24 cellular contexts compared by ENCODE assay signal in genomic region chr13:23183292-23183691, GRCh38. TPM values are rescaled to one million over a fixed set of nuclear protein-coding genes. Genes with fewer than 3 reads are reported as not detected.
"Had no signal": no experiment of that assay in that cellular context is flagged by ENCODE, and none has a peak within 500 bp of the region (broad histone marks: within the 10 kb centered on the region; RNA-seq: fewer than 3 reads in every experiment).

No MANE protein-coding gene starts in this region.

- H3K36me3 ChIP-seq: colonic mucosa, esophagus squamous epithelium, lower lobe of right lung, neutrophil, right lobe of liver, stomach, thoracic aorta, transverse colon had no signal

- H3K36me3 Mint-ChIP-seq: memory B cell; naive thymus-derived CD4-positive, alpha-beta T cell had no signal

- H3K4me3 Mint-ChIP-seq: memory B cell; naive thymus-derived CD4-positive, alpha-beta T cell had no signal

- H3K27ac ChIP-seq: colonic mucosa, esophagus squamous epithelium, lower lobe of right lung, neutrophil, right lobe of liver, skin epidermis, stomach, thoracic aorta, transverse colon had no signal

- H3K4me3 ChIP-seq: colonic mucosa, esophagus squamous epithelium, lower lobe of right lung, right lobe of liver, skin epidermis, stomach, thoracic aorta, transverse colon had no signal

- H3K27me3 ChIP-seq: colonic mucosa, esophagus squamous epithelium, right lobe of liver, stomach, transverse colon had no signal

- DNase-seq: colonic mucosa; dermis blood vessel endothelial cell; esophagus squamous epithelium; foreskin fibroblast; hypothalamus; kidney glomerular epithelial cell; lower lobe of right lung; midbrain; naive thymus-derived CD4-positive, alpha-beta T cell; posterior cingulate gyrus; right lobe of liver; stimulated activated CD4-positive, alpha-beta T cell treated with anti-CD3 and anti-CD28 coated beads, Interleukin-2, amount 100 ng/mL, for 24 hours; stimulated activated CD4-positive, alpha-beta T cell treated with anti-CD3 and anti-CD28 coated beads, Interleukin-4, amount 100 ng/mL, for 4 hours; stimulated activated naive CD4-positive, alpha-beta T cell; stomach; substantia nigra; transverse colon had no signal

- ATAC-seq: left lobe of liver; lower lobe of right lung; naive thymus-derived CD4-positive, alpha-beta T cell; right lobe of liver had no signal

- H3K4me1 ChIP-seq: colonic mucosa, esophagus squamous epithelium, lower lobe of right lung, right lobe of liver, stomach, transverse colon had no signal

- H3K9me3 ChIP-seq: colonic mucosa, esophagus squamous epithelium, lower lobe of right lung, neutrophil, right lobe of liver, stomach, thoracic aorta, transverse colon had no signal

- H3K4me1 Mint-ChIP-seq: memory B cell; naive thymus-derived CD4-positive, alpha-beta T cell had no signal

- H3K9me3 Mint-ChIP-seq: memory B cell had no signal

- H3K27ac Mint-ChIP-seq: memory B cell; naive thymus-derived CD4-positive, alpha-beta T cell had no signal

RNA-seq across cellular contexts. Expression of gene SGCG, which starts 2.5 kb away (rescaled TPM):
- total RNA-seq: dermis blood vessel endothelial cell; epithelial cell of proximal tubule; left lobe of liver; naive thymus-derived CD4-positive, alpha-beta T cell; right lobe of liver; transverse colon had no signal
- polyA plus RNA-seq: naive thymus-derived CD4-positive, alpha-beta T cell; neural cell had no signal
